ENCODE assay signal across 16 cellular contexts in genomic region chr6:169189227-169189626, GRCh38.
DNase-seq lines count a peak whose midpoint lies in the region; ATAC-seq and TF ChIP-seq lines count a peak whose summit lies in the region.
"Had no signal": no experiment of that assay in that cellular context is flagged by ENCODE, and none has a peak within 500 bp of the region (broad histone marks: within the 10 kb centered on the region; RNA-seq: fewer than 3 reads in every experiment).

No MANE protein-coding gene starts in this region.

- H3K56ac ChIP-seq in IMR-90 (ENCODE audit: extremely low read depth, insufficient read depth, low read length), result no peak overlapping the region

- H3K9me3 ChIP-seq in IMR-90 (ENCODE audit: control insufficient read depth, insufficient read depth, low read length), result peaks cover 2% of the 10 kb centered on the region; the same call in 1 of the 2 replicates
- H3K9me3 ChIP-seq in smooth muscle cell (replicated peaks; ENCODE audit: low read depth), result no peaks in the 10 kb centered on the region
- H3K9me3 ChIP-seq in gastroesophageal sphincter, result no peaks in the 10 kb centered on the region
- H3K9me3 ChIP-seq: pancreas had no signal

- no peaks in the 10 kb centered on the region for H3F3A ChIP-seq in smooth muscle cell (ENCODE audit: low read depth)

- peak overlapping the region; percentile 82 for H4K5ac ChIP-seq in IMR-90 (ENCODE audit: low read depth, low read length)

- H3K18ac ChIP-seq in IMR-90 (ENCODE audit: low read depth, low read length), result peak overlapping the region; percentile 28

- CTCF ChIA-PET in IMR-90 (lab: Yijun Ruan, JAX) (no interaction called here), GM10248 (lab: Yijun Ruan, JAX) (no interaction called here)

- H4K20me1 ChIP-seq in IMR-90 (ENCODE audit: insufficient read depth, low read length) (no peaks in the 10 kb centered on the region), smooth muscle cell (ENCODE audit: low read depth) (no peaks in the 10 kb centered on the region)

- no peaks in the 10 kb centered on the region for H3K27me3 ChIP-seq in IMR-90 (ENCODE audit: control insufficient read depth, insufficient read depth, low read length)
- no peaks in the 10 kb centered on the region for H3K27me3 ChIP-seq in brain microvascular endothelial cell (replicated peaks)
- no peaks in the 10 kb centered on the region for H3K27me3 ChIP-seq in smooth muscle cell (ENCODE audit: low read depth)
- H3K27me3 ChIP-seq in gastroesophageal sphincter, result no peaks in the 10 kb centered on the region
- no peaks in the 10 kb centered on the region for H3K27me3 ChIP-seq in foreskin keratinocyte
- H3K27me3 ChIP-seq: pancreas had no signal

- ATAC-seq in IMR-90 (ENCODE audit: low read depth), result no peak
- ATAC-seq in gastroesophageal sphincter, result no peak
- no peak for ATAC-seq in foreskin keratinocyte
- ATAC-seq: HCT116 had no signal

- H2BK15ac ChIP-seq in IMR-90 (ENCODE audit: low read depth, low read length), result no peak overlapping the region

- TF ChIP-seq CTCF in IMR-90 (conservative IDR thresholded peaks at IDR 0.05; ENCODE audit: low read depth, low read length) (no peak), brain microvascular endothelial cell (IDR thresholded peaks at IDR 0.05; ENCODE audit: low read depth, low read length, missing control alignments) (no peak), smooth muscle cell (IDR thresholded peaks at IDR 0.05; ENCODE audit: borderline replicate concordance, insufficient read depth, poor library complexity, severe bottlenecking) (no peak), gastroesophageal sphincter (IDR thresholded peaks at IDR 0.05) (no peak), foreskin keratinocyte (conservative IDR thresholded peaks at IDR 0.05) (no peak), GM10248 (IDR thresholded peaks at IDR 0.05; ENCODE audit: control extremely low read depth, extremely low read depth, low read depth, missing control alignments) (no peak)

- intact Hi-C loops in IMR-90 (cut with micrococcal nuclease), result loop anchor here (10.0 kb wide), 1 partner anchor 714 kb away; no protein-coding TSS in a partner anchor

- in situ Hi-C loops in IMR-90 (cut with MboI; ENCODE audit: low sequenced_read_pairs), result no loop called here
- in situ Hi-C loops in brain microvascular endothelial cell (cut with HindIII; ENCODE audit: low pct_ligation_motif_present, low sequenced_read_pairs), result no loop called here

- H3K79me2 ChIP-seq in smooth muscle cell (ENCODE audit: low read depth), result no peaks in the 10 kb centered on the region

- peak overlapping the region; percentile 61; the same call in 1 of the 2 replicates for H4K91ac ChIP-seq in IMR-90 (ENCODE audit: insufficient read depth, low read depth, low read length)

- no peaks in the 10 kb centered on the region for H3K79me1 ChIP-seq in IMR-90 (ENCODE audit: low read depth in 1 of 2, low read length in 2 of 2)

- H3K4me2 ChIP-seq in IMR-90 (ENCODE audit: low read depth, low read length), result no peak overlapping the region
- H3K4me2 ChIP-seq in smooth muscle cell, result no peak overlapping the region

- H2BK20ac ChIP-seq in IMR-90 (ENCODE audit: low read depth, low read length), result peak overlapping the region; percentile 20; the same call in 1 of the 2 replicates

- no peak overlapping the region for H3K23ac ChIP-seq in IMR-90 (ENCODE audit: low read depth, low read length)

- H2BK5ac ChIP-seq in IMR-90 (ENCODE audit: low read depth, low read length, poor library complexity, severe bottlenecking), result peak overlapping the region; percentile 57

- H2AK9ac ChIP-seq in IMR-90 (replicated peaks; ENCODE audit: low read depth, low read length, poor library complexity), result no peak overlapping the region

- H3K4me3 ChIP-seq in IMR-90 (ENCODE audit: insufficient read depth, low read depth, low read length), result no peak overlapping the region
- no peak overlapping the region for H3K4me3 ChIP-seq in brain microvascular endothelial cell (ENCODE audit: low read depth, low read length)
- no peak overlapping the region for H3K4me3 ChIP-seq in smooth muscle cell
- no peak overlapping the region for H3K4me3 ChIP-seq in gastroesophageal sphincter
- H3K4me3 ChIP-seq: pancreas had no signal

- H3K27ac ChIP-seq in IMR-90 (ENCODE audit: insufficient read depth, low read length) (peak overlapping the region; percentile 46; the same call in 1 of the 2 replicates), brain microvascular endothelial cell (peak overlapping the region; percentile 57), smooth muscle cell (ENCODE audit: low read depth) (peak overlapping the region; percentile 63), gastroesophageal sphincter (peak overlapping the region in 2 of 4 donors; percentile 60 to 62), foreskin keratinocyte (no peak overlapping the region)
- H3K27ac ChIP-seq: pancreas had no signal

- H3K14ac ChIP-seq in IMR-90 (replicated peaks; ENCODE audit: low read depth, low read length), result no peak overlapping the region; the same call in 1 of the 2 replicates

- 77% methylated on average over 3 of the region's 6 CpGs; no CpG with 5 or more reads in 1 of the 2 experiments for WGBS in IMR-90 (ENCODE audit: extremely low coverage in 2 of 2, insufficient read length in 1 of 2), 2 experiments
- 94% methylated on average over 6 of the region's 6 CpGs for WGBS in smooth muscle cell (ENCODE audit: low lambda C conversion rate)
- 79 to 93% methylated on average over 3 to 5 of the region's 6 CpGs for WGBS in gastroesophageal sphincter (ENCODE audit: low coverage in 1 of 2), 2 donors

- dilution Hi-C loops in IMR-90 (cut with HindIII; ENCODE audit: low sequenced_read_pairs, unreplicated experiment), result no loop called here

- POLR2A ChIA-PET in IMR-90 (lab: Charles Lee; ENCODE audit: unreplicated experiment) (no interaction called here), GM10248 (lab: Yijun Ruan, JAX) (no interaction called here)

- no peak for DNase-seq in IMR-90
- DNase-seq in NCI-H2029 treated with DMSO at 0.1 percent for 48 hours (lab: John Stamatoyannopoulos, UW), result peak; percentile 48
- DNase-seq in brain microvascular endothelial cell, result no peak
- DNase-seq in smooth muscle cell (lab: John Stamatoyannopoulos, UW; ENCODE audit: unreplicated experiment), result no peak
- no peak for DNase-seq in foreskin keratinocyte
- DNase-seq in GM10248 (ENCODE audit: extremely low spot score), result no peak
- DNase-seq: activated CD8-positive, alpha-beta memory T cell treated with anti-CD3 and anti-CD28 coated beads, Interleukin-2, amount 50 U/mL, for 48 hours; activated naive CD4-positive, alpha-beta T cell treated with Interleukin-2 at 50 U/mL for 16 hours; C1 segment of cervical spinal cord; effector memory CD4-positive, alpha-beta T cell; Kasumi-1; pancreas; stimulated activated CD4-positive, alpha-beta T cell treated with anti-CD3 and anti-CD28 coated beads, Interleukin-15, amount 100 ng/mL, for 24 hours; SW 1271 had no signal

- H3K4me1 ChIP-seq in IMR-90 (ENCODE audit: control insufficient read depth, insufficient read depth, low read length) (peaks cover 21% of the 10 kb centered on the region), smooth muscle cell (ENCODE audit: low read depth) (peaks cover 5% of the 10 kb centered on the region), gastroesophageal sphincter (peaks cover 0 to 32% (median 0%) of the 10 kb centered on the region in 3 donors), foreskin keratinocyte (no peaks in the 10 kb centered on the region)
- H3K4me1 ChIP-seq: pancreas had no signal

- TF ChIP-seq EP300 in gastroesophageal sphincter (IDR thresholded peaks at IDR 0.05), result no peak

- no peak overlapping the region for H2AFZ ChIP-seq in IMR-90 (replicated peaks; ENCODE audit: low read length, poor library complexity)
- no peak overlapping the region for H2AFZ ChIP-seq in smooth muscle cell (ENCODE audit: low read depth)

- H2BK120ac ChIP-seq in IMR-90 (ENCODE audit: low read depth, low read length), result peak overlapping the region; percentile 63

- H2AK5ac ChIP-seq in IMR-90 (ENCODE audit: low read depth, low read length), result peak overlapping the region; percentile 64; the same call in 1 of the 2 replicates

- H3K9ac ChIP-seq in IMR-90 (ENCODE audit: low read depth, low read length) (no peak overlapping the region), smooth muscle cell (ENCODE audit: low read depth) (no peak overlapping the region)

- no TSS peak for BruUV-seq in IMR-90 (replicated peaks; lab: Mats Ljungman, UMichigan)

- peak overlapping the region; percentile 26; the same call in 1 of the 2 replicates for H3K4ac ChIP-seq in IMR-90 (ENCODE audit: low read depth, low read length)

- H3K9me1 ChIP-seq in IMR-90 (ENCODE audit: insufficient read depth, low read length), result peaks cover 10% of the 10 kb centered on the region; the same call in 1 of the 2 replicates

- no peak for TF ChIP-seq RAD21 in IMR-90 (IDR thresholded peaks at IDR 0.05; ENCODE audit: low read length)

- TF ChIP-seq POLR2A in IMR-90 (IDR thresholded peaks at IDR 0.05; ENCODE audit: low read depth, low read length) (no peak), gastroesophageal sphincter (IDR thresholded peaks at IDR 0.05) (no peak)

- no peaks in the 10 kb centered on the region for H3K36me3 ChIP-seq in IMR-90 (ENCODE audit: control insufficient read depth, insufficient read depth, low read length)
- H3K36me3 ChIP-seq in brain microvascular endothelial cell (replicated peaks), result no peaks in the 10 kb centered on the region
- no peaks in the 10 kb centered on the region for H3K36me3 ChIP-seq in smooth muscle cell (ENCODE audit: low read depth)
- H3K36me3 ChIP-seq in gastroesophageal sphincter, result no peaks in the 10 kb centered on the region
- H3K36me3 ChIP-seq: pancreas had no signal

- H4K8ac ChIP-seq in IMR-90 (ENCODE audit: low read depth in 2 of 2, low read length in 2 of 2), result 0 out of 4 replicates have a peak overlapping the region, but pooled peaks have one; percentile 5 to 16

TF ChIP-seq in IMR-90, 13 proteins besides CTCF, POLR2A, EP300 and RAD21 (continues in another document):
- TF ChIP-seq SMC3 (IDR thresholded peaks at IDR 0.05; ENCODE audit: low read depth, low read length), result no peak
- TF ChIP-seq CHD1 (IDR thresholded peaks at IDR 0.05; ENCODE audit: low read depth, low read length), result no peak
- TF ChIP-seq, protein P1, sequence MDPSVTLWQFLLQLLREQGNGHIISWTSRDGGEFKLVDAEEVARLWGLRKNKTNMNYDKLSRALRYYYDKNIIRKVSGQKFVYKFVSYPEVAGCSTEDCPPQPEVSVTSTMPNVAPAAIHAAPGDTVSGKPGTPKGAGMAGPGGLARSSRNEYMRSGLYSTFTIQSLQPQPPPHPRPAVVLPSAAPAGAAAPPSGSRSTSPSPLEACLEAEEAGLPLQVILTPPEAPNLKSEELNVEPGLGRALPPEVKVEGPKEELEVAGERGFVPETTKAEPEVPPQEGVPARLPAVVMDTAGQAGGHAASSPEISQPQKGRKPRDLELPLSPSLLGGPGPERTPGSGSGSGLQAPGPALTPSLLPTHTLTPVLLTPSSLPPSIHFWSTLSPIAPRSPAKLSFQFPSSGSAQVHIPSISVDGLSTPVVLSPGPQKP (IDR thresholded peaks at IDR 0.05; ENCODE audit: borderline replicate concordance, low read depth, low read length), result no peak
- no peak for TF ChIP-seq FOS (IDR thresholded peaks at IDR 0.05; ENCODE audit: low read depth, low read length)
- TF ChIP-seq RCOR1 (IDR thresholded peaks at IDR 0.05; ENCODE audit: insufficient replicate concordance, low read length), result no peak
- no peak for TF ChIP-seq NFE2L2 (IDR thresholded peaks at IDR 0.05; ENCODE audit: low read depth, low read length)
- TF ChIP-seq CEBPB (IDR thresholded peaks at IDR 0.05; ENCODE audit: low read depth, low read length), result no peak
